ENCODE assay signal across 8 cellular contexts in the genomic region with DNA sequence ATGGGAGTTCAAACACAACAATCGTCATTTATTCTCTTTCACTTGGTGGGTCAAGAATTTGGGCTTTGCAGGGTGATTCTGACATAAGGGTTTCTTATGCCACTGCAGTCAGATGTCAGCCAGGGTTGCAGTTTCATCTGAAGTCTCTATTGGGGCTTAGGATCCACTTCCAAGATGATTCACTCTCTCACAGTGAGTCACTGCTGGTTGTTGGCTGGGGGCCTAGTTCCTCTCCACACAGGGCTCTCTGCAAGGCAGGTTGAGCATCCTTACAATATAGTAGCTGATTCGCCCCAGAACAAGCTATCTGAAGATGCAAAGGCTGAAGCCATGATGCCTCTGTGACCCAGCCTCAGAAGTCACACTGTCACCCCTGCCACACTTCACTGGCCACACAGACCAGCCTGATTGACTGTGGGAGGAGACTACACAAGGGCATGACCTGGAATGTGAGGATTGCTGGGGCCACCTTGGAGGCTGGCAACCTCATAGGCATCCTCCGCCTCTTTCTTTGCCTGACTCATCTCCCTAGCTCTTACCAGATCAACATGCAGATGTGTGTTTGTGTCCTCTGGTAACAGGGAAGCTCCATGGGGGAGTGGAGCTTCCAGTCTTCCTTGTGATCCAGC. TPM values are rescaled to one million over a fixed set of nuclear protein-coding genes. Genes with fewer than 3 reads are reported as not detected.
DNase-seq lines count a peak whose midpoint lies in the region; ATAC-seq and TF ChIP-seq lines count a peak whose summit lies in the region.

No MANE protein-coding gene starts in this region.

- H3K4me1 Mint-ChIP-seq in IgD-negative memory B cell: peaks cover 33 to 51% (median 48%) of the 10 kb centered on the region in 3 donors
- peaks cover 56% of the 10 kb centered on the region for H3K4me1 Mint-ChIP-seq in activated T-helper 17 cell treated with anti-CD3 and anti-CD28 coated beads, Interleukin-2, amount 50 U/mL, for 72 hours
- peaks cover 70% of the 10 kb centered on the region for H3K4me1 Mint-ChIP-seq in stimulated activated naive CD8-positive, alpha-beta T cell treated with anti-CD3 and anti-CD28 coated beads, Interleukin-15, Interleukin-2, amounts not matched to agents 100 ng/mL and 50 ng/mL, for 24 hours (ENCODE audit: low read depth)

- no peaks in the 10 kb centered on the region for H3K27me3 Mint-ChIP-seq in IgD-negative memory B cell
- H3K27me3 Mint-ChIP-seq in activated T-helper 17 cell treated with anti-CD3 and anti-CD28 coated beads, Interleukin-2, amount 50 U/mL, for 72 hours: no peaks in the 10 kb centered on the region
- H3K27me3 Mint-ChIP-seq in stimulated activated naive CD8-positive, alpha-beta T cell treated with anti-CD3 and anti-CD28 coated beads, Interleukin-15, Interleukin-2, amounts not matched to agents 100 ng/mL and 50 ng/mL, for 24 hours: no peaks in the 10 kb centered on the region

- H3K36me3 Mint-ChIP-seq in IgD-negative memory B cell: no peaks in the 10 kb centered on the region
- H3K36me3 Mint-ChIP-seq in activated T-helper 17 cell treated with anti-CD3 and anti-CD28 coated beads, Interleukin-2, amount 50 U/mL, for 72 hours (ENCODE audit: low read depth): peaks cover 28% of the 10 kb centered on the region
- peaks cover 14% of the 10 kb centered on the region for H3K36me3 Mint-ChIP-seq in stimulated activated naive CD8-positive, alpha-beta T cell treated with anti-CD3 and anti-CD28 coated beads, Interleukin-15, Interleukin-2, amounts not matched to agents 100 ng/mL and 50 ng/mL, for 24 hours (ENCODE audit: low read depth)

- DNase-seq in ACHN (peak; percentile 65), kidney epithelial cell (ENCODE audit: low read depth) (peak; percentile 82), NCI-H1417 (lab: John Stamatoyannopoulos, UW) (no peak), NCI-H1694 (lab: John Stamatoyannopoulos, UW) (no peak)

- no peak for TF ChIP-seq CTCF in kidney epithelial cell (IDR thresholded peaks at IDR 0.05; ENCODE audit: insufficient read depth, low read length, poor library complexity, severe bottlenecking)

- no peaks in the 10 kb centered on the region for H3K36me3 ChIP-seq in kidney epithelial cell (ENCODE audit: control insufficient read depth, insufficient read depth, low read length)

- in situ Hi-C loops in ACHN (cut with HindIII; ENCODE audit: low pct_ligation_motif_present, low pct_unique_long_range_greater_than_20kb, low sequenced_read_pairs): no loop called here

- H3K4me3 Mint-ChIP-seq in IgD-negative memory B cell: peak overlapping the region in 2 of 4 donors; percentile 17 to 59
- peak overlapping the region; percentile 88 for H3K4me3 Mint-ChIP-seq in activated T-helper 17 cell treated with anti-CD3 and anti-CD28 coated beads, Interleukin-2, amount 50 U/mL, for 72 hours
- peak overlapping the region; percentile 27 for H3K4me3 Mint-ChIP-seq in stimulated activated naive CD8-positive, alpha-beta T cell treated with anti-CD3 and anti-CD28 coated beads, Interleukin-15, Interleukin-2, amounts not matched to agents 100 ng/mL and 50 ng/mL, for 24 hours

- peak overlapping the region in 2 of 3 donors; percentile 25 to 97 for H3K27ac Mint-ChIP-seq in IgD-negative memory B cell
- H3K27ac Mint-ChIP-seq in activated T-helper 17 cell treated with anti-CD3 and anti-CD28 coated beads, Interleukin-2, amount 50 U/mL, for 72 hours: peak overlapping the region; percentile 98
- peak overlapping the region; percentile 79 for H3K27ac Mint-ChIP-seq in stimulated activated naive CD8-positive, alpha-beta T cell treated with anti-CD3 and anti-CD28 coated beads, Interleukin-15, Interleukin-2, amounts not matched to agents 100 ng/mL and 50 ng/mL, for 24 hours

- no peak overlapping the region for H3K4me3 ChIP-seq in kidney epithelial cell (ENCODE audit: low read depth, low read length)

- H3K27me3 ChIP-seq in kidney epithelial cell (ENCODE audit: control insufficient read depth, insufficient read depth, low read length): no peaks in the 10 kb centered on the region

- peak; percentile 59 for ATAC-seq in activated T-helper 17 cell treated with anti-CD3 and anti-CD28 coated beads, Interleukin-2, amount 50 U/mL, for 72 hours (replicated peaks)
- ATAC-seq in GM18519 (IDR thresholded peaks at IDR 0.05; ENCODE audit: low FRiP score, unreplicated experiment): no peak

- no peaks in the 10 kb centered on the region for H3K9me3 Mint-ChIP-seq in IgD-negative memory B cell
- peaks cover 3% of the 10 kb centered on the region for H3K9me3 Mint-ChIP-seq in activated T-helper 17 cell treated with anti-CD3 and anti-CD28 coated beads, Interleukin-2, amount 50 U/mL, for 72 hours
- H3K9me3 Mint-ChIP-seq in stimulated activated naive CD8-positive, alpha-beta T cell treated with anti-CD3 and anti-CD28 coated beads, Interleukin-15, Interleukin-2, amounts not matched to agents 100 ng/mL and 50 ng/mL, for 24 hours: peaks cover 12% of the 10 kb centered on the region

RNA-seq across cellular contexts. Expression of a gene that starts 4.5 kb away (rescaled TPM):
- polyA plus RNA-seq in IgD-negative memory B cell: 36.2 TPM
- 10 to 100 TPM; 83.6 to 87.3 TPM for total RNA-seq in activated T-helper 17 cell treated with anti-CD3 and anti-CD28 coated beads, Interleukin-2, amount 50 U/mL, for 72 hours
- total RNA-seq in kidney epithelial cell: 32.6 and 56.5 TPM in 2 replicates

RNA-seq across cellular contexts. Expression of a gene that starts 33.1 kb away (rescaled TPM):
- polyA plus RNA-seq in IgD-negative memory B cell: 96.3 TPM
- 10 to 100 TPM; 45.4 to 68.4 TPM for total RNA-seq in activated T-helper 17 cell treated with anti-CD3 and anti-CD28 coated beads, Interleukin-2, amount 50 U/mL, for 72 hours
- total RNA-seq in kidney epithelial cell: 0.89 and 1.3 TPM in 2 replicates

RNA-seq across cellular contexts. Expression of a gene that starts 42.5 kb away (rescaled TPM):
- 8.3 TPM for polyA plus RNA-seq in IgD-negative memory B cell
- total RNA-seq in activated T-helper 17 cell treated with anti-CD3 and anti-CD28 coated beads, Interleukin-2, amount 50 U/mL, for 72 hours: 100 to 1,000 TPM in 1 of 2 donors, 10 to 100 TPM in 1; 56.0 to 197 TPM
- 66.4 and 76.4 TPM in 2 replicates for total RNA-seq in kidney epithelial cell

Comparison
In these comparisons a context has a peak if more than half of its experiments do, and no peak if none do; other contexts are left out.
1. DNase-seq: peak in ACHN (single experiment) and kidney epithelial cell (single experiment); none in NCI-H1417 (0 of 3) and NCI-H1694 (single experiment).
2. RNA of a gene that starts 33.1 kb away (total RNA-seq): 45.4 to 68.4 TPM in activated T-helper 17 cell treated with anti-CD3 and anti-CD28 coated beads, Interleukin-2, amount 50 U/mL, for 72 hours; 0.89 to 1.3 TPM in kidney epithelial cell; every median in the first group is over 10 times any median in the second.
3. Peak in every context shown above with its lines, with median percentiles within 50 percentile points of each other: H3K27ac Mint-ChIP-seq.